8 cellular contexts compared by ENCODE assay signal in the genomic region with DNA sequence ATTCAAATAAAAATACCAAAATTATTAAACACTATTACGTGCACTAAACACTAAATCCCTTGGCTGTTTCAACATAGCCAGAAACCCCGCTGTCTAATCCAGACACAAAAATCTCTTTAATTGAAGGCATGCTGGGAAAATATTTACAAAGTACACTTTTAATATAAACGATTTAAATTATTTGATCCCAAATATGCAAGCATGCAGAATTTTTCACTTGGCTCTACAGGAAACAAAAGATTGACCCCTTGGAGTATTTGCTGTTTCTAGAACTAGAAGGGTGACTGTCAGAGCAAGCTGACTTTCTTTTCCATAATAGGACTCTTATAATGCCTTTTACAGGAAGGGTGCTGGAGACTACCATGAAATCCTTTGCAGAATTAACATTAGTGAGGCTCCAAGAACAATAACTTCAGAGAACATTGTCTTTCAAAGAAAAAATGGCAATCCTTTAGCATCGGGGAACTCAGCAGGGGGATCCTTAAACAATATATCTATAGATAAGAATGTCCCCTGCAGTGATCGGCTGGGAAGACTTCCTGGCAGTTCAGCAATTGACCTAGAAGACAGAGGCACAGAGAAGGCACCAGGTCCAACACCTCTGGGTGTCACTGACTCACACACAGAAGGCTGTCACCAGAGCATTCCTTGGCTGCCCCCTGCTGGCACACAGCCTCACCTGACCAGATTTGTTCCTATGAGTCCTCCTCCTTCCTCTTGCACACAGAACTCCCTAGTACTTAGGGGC. TPM values are rescaled to one million over a fixed set of nuclear protein-coding genes. Genes with fewer than 3 reads are reported as not detected.
DNase-seq lines count a peak whose midpoint lies in the region; ATAC-seq and TF ChIP-seq lines count a peak whose summit lies in the region.

No MANE protein-coding gene starts in this region.

- CTCF ChIA-PET in activated CD4-positive, alpha-beta memory T cell treated with anti-CD3 and anti-CD28 coated beads, Interleukin-2, amount 10 ng/mL, durations not matched to agents 7 days and 5 days (lab: Charles Lee) = interaction anchor here (0.7 to 3.5 kb wide), 8 partner anchors 10 to 187 kb away, joined by 3 to 27 read pairs (median 5); a partner anchor contains a TSS

- H3K4me1 Mint-ChIP-seq in activated CD4-positive, alpha-beta memory T cell treated with anti-CD3 and anti-CD28 coated beads, Interleukin-2, amount 10 ng/mL, durations not matched to agents 7 days and 5 days = peaks cover 3% of the 10 kb centered on the region
- H3K4me1 Mint-ChIP-seq in naive thymus-derived CD8-positive, alpha-beta T cell = peaks cover 0 to 4% (median 1%) of the 10 kb centered on the region in 4 donors

- no peaks in the 10 kb centered on the region for H3K27me3 Mint-ChIP-seq in activated CD4-positive, alpha-beta memory T cell treated with anti-CD3 and anti-CD28 coated beads, Interleukin-2, amount 10 ng/mL, durations not matched to agents 7 days and 5 days
- H3K27me3 Mint-ChIP-seq in naive thymus-derived CD8-positive, alpha-beta T cell = no peaks in the 10 kb centered on the region

- ATAC-seq in GM18909 (IDR thresholded peaks at IDR 0.05; ENCODE audit: poor library complexity, unreplicated experiment) (peak; percentile 95), HG03139 (IDR thresholded peaks at IDR 0.05; ENCODE audit: unreplicated experiment) (peak; percentile 91)
- peak in 1 of 2 donors; percentile 54 for ATAC-seq in naive thymus-derived CD8-positive, alpha-beta T cell
- peak; percentile 92 for ATAC-seq in stimulated activated naive CD8-positive, alpha-beta T cell treated with anti-CD3 and anti-CD28 coated beads, Interleukin-15, Interleukin-2, amounts not matched to agents 100 U/mL and 50 U/mL, for 24 hours

- H3K27ac Mint-ChIP-seq in activated CD4-positive, alpha-beta memory T cell treated with anti-CD3 and anti-CD28 coated beads, Interleukin-2, amount 10 ng/mL, durations not matched to agents 7 days and 5 days = no peak overlapping the region
- peak overlapping the region in 2 of 10 donors; percentile 6 to 57 for H3K27ac Mint-ChIP-seq in naive thymus-derived CD8-positive, alpha-beta T cell

- H3K4me3 Mint-ChIP-seq in activated CD4-positive, alpha-beta memory T cell treated with anti-CD3 and anti-CD28 coated beads, Interleukin-2, amount 10 ng/mL, durations not matched to agents 7 days and 5 days = no peak overlapping the region
- no peak overlapping the region for H3K4me3 Mint-ChIP-seq in naive thymus-derived CD8-positive, alpha-beta T cell

- H3K36me3 Mint-ChIP-seq in activated CD4-positive, alpha-beta memory T cell treated with anti-CD3 and anti-CD28 coated beads, Interleukin-2, amount 10 ng/mL, durations not matched to agents 7 days and 5 days (ENCODE audit: low read depth) = peaks cover 29% of the 10 kb centered on the region
- H3K36me3 Mint-ChIP-seq in naive thymus-derived CD8-positive, alpha-beta T cell = peaks cover 12 to 93% (median 49%) of the 10 kb centered on the region in 3 donors

- peak; percentile 89 for TF ChIP-seq CTCF in epithelial cell of esophagus (IDR thresholded peaks at IDR 0.05; ENCODE audit: insufficient read depth, low read depth, low read length, missing control alignments)

- POLR2A ChIA-PET in activated CD4-positive, alpha-beta memory T cell treated with anti-CD3 and anti-CD28 coated beads, Interleukin-2, amount 10 ng/mL, durations not matched to agents 7 days and 5 days (lab: Charles Lee) = no interaction called here
- POLR2A ChIA-PET in naive thymus-derived CD8-positive, alpha-beta T cell (lab: Charles Lee) = no interaction called here

- H3K9me3 Mint-ChIP-seq in activated CD4-positive, alpha-beta memory T cell treated with anti-CD3 and anti-CD28 coated beads, Interleukin-2, amount 10 ng/mL, durations not matched to agents 7 days and 5 days = no peaks in the 10 kb centered on the region
- no peaks in the 10 kb centered on the region for H3K9me3 Mint-ChIP-seq in naive thymus-derived CD8-positive, alpha-beta T cell

- peak in 10 of 14 donors; percentile 11 to 61 (median 38) for DNase-seq in C1 segment of cervical spinal cord (lab: John Stamatoyannopoulos, UW)
- DNase-seq in NCI-H345 treated with DMSO at 0.1 percent for 48 hours (lab: John Stamatoyannopoulos, UW; ENCODE audit: unreplicated experiment) = peak; percentile 11
- peak; percentile 79 for DNase-seq in activated CD4-positive, alpha-beta memory T cell treated with anti-CD3 and anti-CD28 coated beads, Interleukin-2, amount 10 ng/mL, durations not matched to agents 7 days and 5 days
- DNase-seq in epithelial cell of esophagus (ENCODE audit: low read depth) = peak; percentile 83
- DNase-seq in naive thymus-derived CD8-positive, alpha-beta T cell = peak in 9 of 10 donors; percentile 8 to 67 (median 21)
- DNase-seq in stimulated activated naive CD8-positive, alpha-beta T cell treated with anti-CD3 and anti-CD28 coated beads, Interleukin-15, Interleukin-2, amounts not matched to agents 100 U/mL and 50 U/mL, for 24 hours = peak; percentile 78

- no peak overlapping the region for H3K4me3 ChIP-seq in epithelial cell of esophagus (ENCODE audit: low read length)

RNA-seq across cellular contexts. Expression of a gene that starts 55.8 kb away (rescaled TPM):
- not detected for total RNA-seq in activated CD4-positive, alpha-beta memory T cell treated with anti-CD3 and anti-CD28 coated beads, Interleukin-2, amount 10 ng/mL, durations not matched to agents 7 days and 5 days
- not detected for total RNA-seq in naive thymus-derived CD8-positive, alpha-beta T cell
- not detected for polyA plus RNA-seq in naive thymus-derived CD8-positive, alpha-beta T cell

Comparison
In these comparisons a context has a peak if more than half of its experiments do, and no peak if none do; other contexts are left out.
1. DNase-seq: peak in every context shown above with its lines; median percentile 83 in epithelial cell of esophagus; 79 in activated CD4-positive, alpha-beta memory T cell treated with anti-CD3 and anti-CD28 coated beads, Interleukin-2, amount 10 ng/mL, durations not matched to agents 7 days and 5 days; 78 in stimulated activated naive CD8-positive, alpha-beta T cell treated with anti-CD3 and anti-CD28 coated beads, Interleukin-15, Interleukin-2, amounts not matched to agents 100 U/mL and 50 U/mL, for 24 hours; 38 in C1 segment of cervical spinal cord; 21 in naive thymus-derived CD8-positive, alpha-beta T cell; 11 in NCI-H345 treated with DMSO at 0.1 percent for 48 hours.